Comparison of ENCODE assay signal across 10 cellular contexts in genomic region chr1:229059671-229060079, GRCh38.
DNase-seq lines count a peak whose midpoint lies in the region; ATAC-seq and TF ChIP-seq lines count a peak whose summit lies in the region.
"Had no signal": no experiment of that assay in that cellular context is flagged by ENCODE, and none has a peak within 500 bp of the region (broad histone marks: within the 10 kb centered on the region; RNA-seq: fewer than 3 reads in every experiment).

No MANE protein-coding gene starts in this region.

- no peaks in the 10 kb centered on the region for H3K36me3 ChIP-seq in MM.1S (replicated peaks; ENCODE audit: insufficient read depth, low read length)

- H3K4me3 Mint-ChIP-seq in T-cell (peak overlapping the region in 1 of 3 donors; percentile 75), Calu3 (ENCODE audit: low read depth, unreplicated experiment) (no peak overlapping the region)

- H3K9ac ChIP-seq in MM.1S (ENCODE audit: low read length) = no peak overlapping the region

- DNase-seq in A172 (ENCODE audit: low spot score) (peak; percentile 13), T-cell (no peak), Right ventricle myocardium superior (peak; percentile 68), pons (ENCODE audit: low spot score) (peak; percentile 53), OCI-M1 (lab: John Stamatoyannopoulos, UW) (no peak), Calu3 (no peak), MM.1S (no peak)
- DNase-seq: NCI-H2107 had no signal

- H3K4me1 Mint-ChIP-seq in T-cell (peaks cover 50 to 65% (median 55%) of the 10 kb centered on the region in 3 donors), Calu3 (ENCODE audit: low read depth, unreplicated experiment) (peaks cover 18% of the 10 kb centered on the region)

- no peak overlapping the region for H2AFZ ChIP-seq in MM.1S (ENCODE audit: low read length)

- H4K20me1 ChIP-seq in MM.1S (ENCODE audit: insufficient read depth, low read length) = no peaks in the 10 kb centered on the region

- H3K27me3 ChIP-seq in MM.1S (replicated peaks; ENCODE audit: insufficient read depth, low read length) = no peaks in the 10 kb centered on the region

- H3K4me3 ChIP-seq in MM.1S (ENCODE audit: low read length) = no peak overlapping the region

- no peak for ATAC-seq in T-cell (replicated peaks in 1 of 4)
- ATAC-seq in Right ventricle myocardium superior (ENCODE audit: poor library complexity) = peak; percentile 78
- no peak for ATAC-seq in GM18511 (IDR thresholded peaks at IDR 0.05; ENCODE audit: unreplicated experiment)

- H3K4me2 ChIP-seq in MM.1S (ENCODE audit: low read depth, low read length) = no peak overlapping the region

- H3K9me3 Mint-ChIP-seq in T-cell = no peaks in the 10 kb centered on the region
- H3K9me3 Mint-ChIP-seq in Calu3 (ENCODE audit: low read depth, unreplicated experiment) = no peaks in the 10 kb centered on the region

- TF ChIP-seq CTCF in Calu3 (IDR thresholded peaks at IDR 0.05; ENCODE audit: unreplicated experiment) = no peak
- TF ChIP-seq CTCF in MM.1S (IDR thresholded peaks at IDR 0.05; ENCODE audit: low read length) = no peak

- intact Hi-C loops in Right ventricle myocardium superior (cut with DNase I) = no loop called here
- intact Hi-C loops in Calu3 (cut with micrococcal nuclease; ENCODE audit: unreplicated experiment) = no loop called here

- H3K27ac Mint-ChIP-seq in T-cell = peak overlapping the region; percentile 57 to 70
- no peak overlapping the region for H3K27ac Mint-ChIP-seq in Calu3 (ENCODE audit: unreplicated experiment)

- H3K9me3 ChIP-seq in MM.1S (replicated peaks; ENCODE audit: insufficient read depth, low read length) = no peaks in the 10 kb centered on the region

- H3K9me2 ChIP-seq in MM.1S (replicated peaks; ENCODE audit: insufficient read depth, low read length) = no peaks in the 10 kb centered on the region

- H3K36me3 Mint-ChIP-seq in T-cell (no peaks in the 10 kb centered on the region), Calu3 (ENCODE audit: insufficient read depth, unreplicated experiment) (no peaks in the 10 kb centered on the region)

- CTCF ChIA-PET in T-cell (lab: Charles Lee) = no interaction called here
- CTCF ChIA-PET in Calu3 (lab: Charles Lee) = interaction anchor here (0.5 kb wide), 1 partner anchor 211 kb away, joined by 3 read pairs; no protein-coding TSS in a partner anchor

- no peaks in the 10 kb centered on the region for H3K79me2 ChIP-seq in MM.1S (ENCODE audit: low read length)

- BruUV-seq in Calu3 (replicated peaks; lab: Mats Ljungman, UMichigan) = no TSS peak

- no peaks in the 10 kb centered on the region for H3K27me3 Mint-ChIP-seq in T-cell
- no peaks in the 10 kb centered on the region for H3K27me3 Mint-ChIP-seq in Calu3 (ENCODE audit: unreplicated experiment)

- no peaks in the 10 kb centered on the region for H3K4me1 ChIP-seq in MM.1S (ENCODE audit: low read length)

- H3K27ac ChIP-seq in MM.1S (ENCODE audit: low read length) = no peak overlapping the region
- H3K27ac ChIP-seq: epithelial cell of prostate had no signal

- POLR2A ChIA-PET in T-cell (lab: Charles Lee) = no interaction called here

- H3F3A ChIP-seq in MM.1S (ENCODE audit: insufficient read depth, low read length) = no peaks in the 10 kb centered on the region

Comparison
In these comparisons a context has a peak if more than half of its experiments do, and no peak if none do; other contexts are left out.
1. DNase-seq: peak in A172 (single experiment), Right ventricle myocardium superior (single experiment) and pons (single experiment); none in T-cell (0 of 34), OCI-M1 (single experiment), Calu3 (single experiment) and MM.1S (single experiment).